Comparison of ENCODE assay signal across 27 cellular contexts in genomic region chr10:24193330-24193729, GRCh38. TPM values are rescaled to one million over a fixed set of nuclear protein-coding genes. Genes with fewer than 3 reads are reported as not detected.
"Had no signal": no experiment of that assay in that cellular context is flagged by ENCODE, and none has a peak within 500 bp of the region (broad histone marks: within the 10 kb centered on the region; RNA-seq: fewer than 3 reads in every experiment).

No MANE protein-coding gene starts in this region.

- H3K9me3 Mint-ChIP-seq: immature natural killer cell; naive thymus-derived CD4-positive, alpha-beta T cell; natural killer cell treated with Interleukin-12 subunit alpha and Interleukin-12 subunit beta and Interleukin-15 and Interleukin-18, amount 100 ng/mL, for 72 hours; stimulated activated effector memory CD8-positive, alpha-beta T cell treated with anti-CD3 and anti-CD28 coated beads, Interleukin-12 subunit alpha, Interleukin-12 subunit beta, amount 100 ng/mL, for 72 hours; stimulated activated naive CD8-positive, alpha-beta T cell treated with anti-CD3 and anti-CD28 coated beads, Interleukin-15, Interleukin-2, amounts not matched to agents 100 ng/mL and 50 ng/mL, for 24 hours; type B pancreatic cell had no signal

- DNase-seq: hippocampal formation; immature natural killer cell; kidney; left colon; left lung; mesendoderm; midbrain; mucosa of descending colon; naive thymus-derived CD4-positive, alpha-beta T cell; ovary; posterior cingulate gyrus; retina; right cardiac atrium; sigmoid colon; small intestine; spleen; stimulated activated CD4-positive, alpha-beta T cell treated with anti-CD3 and anti-CD28 coated beads, Interleukin-4, amount 100 ng/mL, for 24 hours; stimulated activated naive CD4-positive, alpha-beta T cell had no signal

- H3K9me3 ChIP-seq: left lung, mucosa of descending colon, ovary, prostate gland, sigmoid colon, spleen, suprapubic skin, tibial nerve, vagina had no signal

- H3K27ac Mint-ChIP-seq: immature natural killer cell; naive thymus-derived CD4-positive, alpha-beta T cell; natural killer cell treated with Interleukin-12 subunit alpha and Interleukin-12 subunit beta and Interleukin-15 and Interleukin-18, amount 100 ng/mL, for 72 hours; stimulated activated effector memory CD8-positive, alpha-beta T cell treated with anti-CD3 and anti-CD28 coated beads, Interleukin-12 subunit alpha, Interleukin-12 subunit beta, amount 100 ng/mL, for 72 hours; stimulated activated naive CD8-positive, alpha-beta T cell treated with anti-CD3 and anti-CD28 coated beads, Interleukin-15, Interleukin-2, amounts not matched to agents 100 ng/mL and 50 ng/mL, for 24 hours; type B pancreatic cell had no signal

- H3K4me3 Mint-ChIP-seq: immature natural killer cell; naive thymus-derived CD4-positive, alpha-beta T cell; natural killer cell treated with Interleukin-12 subunit alpha and Interleukin-12 subunit beta and Interleukin-15 and Interleukin-18, amount 100 ng/mL, for 72 hours; stimulated activated effector memory CD8-positive, alpha-beta T cell treated with anti-CD3 and anti-CD28 coated beads, Interleukin-12 subunit alpha, Interleukin-12 subunit beta, amount 100 ng/mL, for 72 hours; stimulated activated naive CD8-positive, alpha-beta T cell treated with anti-CD3 and anti-CD28 coated beads, Interleukin-15, Interleukin-2, amounts not matched to agents 100 ng/mL and 50 ng/mL, for 24 hours; type B pancreatic cell had no signal

- H3K36me3 Mint-ChIP-seq: immature natural killer cell; naive thymus-derived CD4-positive, alpha-beta T cell; natural killer cell treated with Interleukin-12 subunit alpha and Interleukin-12 subunit beta and Interleukin-15 and Interleukin-18, amount 100 ng/mL, for 72 hours; stimulated activated effector memory CD8-positive, alpha-beta T cell treated with anti-CD3 and anti-CD28 coated beads, Interleukin-12 subunit alpha, Interleukin-12 subunit beta, amount 100 ng/mL, for 72 hours; type B pancreatic cell had no signal

- H3K36me3 ChIP-seq: left lung, ovary, prostate gland, sigmoid colon, spleen, suprapubic skin, tibial nerve, vagina had no signal

- H3K4me3 ChIP-seq: left lung, lung, mucosa of descending colon, ovary, prostate gland, sigmoid colon, spleen, suprapubic skin, tibial nerve, vagina had no signal

- H3K27me3 Mint-ChIP-seq: natural killer cell treated with Interleukin-12 subunit alpha and Interleukin-12 subunit beta and Interleukin-15 and Interleukin-18, amount 100 ng/mL, for 72 hours; type B pancreatic cell had no signal

- H3K27me3 ChIP-seq: left lung, ovary, sigmoid colon, spleen, suprapubic skin, tibial nerve, vagina had no signal

- H3K27ac ChIP-seq: left lung, ovary, sigmoid colon, spleen, suprapubic skin, tibial nerve, vagina had no signal

- H3K4me1 Mint-ChIP-seq: immature natural killer cell; stimulated activated effector memory CD8-positive, alpha-beta T cell treated with anti-CD3 and anti-CD28 coated beads, Interleukin-12 subunit alpha, Interleukin-12 subunit beta, amount 100 ng/mL, for 72 hours had no signal

- ATAC-seq: left colon; left lung; mucosa of descending colon; naive thymus-derived CD4-positive, alpha-beta T cell; right cardiac atrium; stimulated activated effector memory CD8-positive, alpha-beta T cell treated with anti-CD3 and anti-CD28 coated beads, Interleukin-12 subunit alpha, Interleukin-12 subunit beta, amount 100 ng/mL, for 72 hours had no signal

- H3K4me1 ChIP-seq: prostate gland, vagina had no signal

RNA-seq across cellular contexts. Expression of gene KIAA1217, which starts 15.6 kb away (rescaled TPM):
- polyA plus RNA-seq: immature natural killer cell had no signal
